20 cellular contexts compared by ENCODE assay signal in genomic region chr6:100614386-100614785, GRCh38.
DNase-seq lines count a peak whose midpoint lies in the region.
"Had no signal": no experiment of that assay in that cellular context is flagged by ENCODE, and none has a peak within 500 bp of the region (broad histone marks: within the 10 kb centered on the region; RNA-seq: fewer than 3 reads in every experiment).

No MANE protein-coding gene starts in this region.

- no peak overlapping the region for H3K4me3 ChIP-seq in SJCRH30
- H3K4me3 ChIP-seq: A549; BLaER1 treated with 17β-estradiol and CSF1 and Interleukin-3, amounts not matched to agents 10 nM and 100 nM; GM12878; GM23338 had no signal

- no peaks in the 10 kb centered on the region for H3K27me3 ChIP-seq in SJCRH30
- H3K27me3 ChIP-seq: BE2C; BLaER1 treated with 17β-estradiol and CSF1 and Interleukin-3, amounts not matched to agents 10 nM and 100 nM had no signal

- DNase-seq in SJCRH30 (peak; percentile 7 to 13), amniotic epithelial cell (ENCODE audit: low read depth) (peak; percentile 56), iris pigment epithelial cell (ENCODE audit: low read depth) (peak; percentile 11), NCI-H146 (lab: John Stamatoyannopoulos, UW) (no peak), NCI-H524 (lab: John Stamatoyannopoulos, UW) (no peak), NOMO-1 treated with dmso at 0.1 percent for 144 hours (lab: John Stamatoyannopoulos, UW; ENCODE audit: unreplicated experiment) (no peak)
- DNase-seq: 8988T; ACHN; AML-193; BE2C; CD4-positive, alpha-beta T cell; CD8-positive, alpha-beta memory T cell; DMS 273 treated with DMSO at 0.1 percent for 48 hours; DMS79; GDM1; H9 had no signal

- no peak overlapping the region for H3K27ac ChIP-seq in SJCRH30
- H3K27ac ChIP-seq: A549; BLaER1 treated with 17β-estradiol and CSF1 and Interleukin-3, amounts not matched to agents 10 nM and 100 nM had no signal

- peaks cover 5% of the 10 kb centered on the region; the same call in 1 of the 2 replicates for H3K4me1 ChIP-seq in SJCRH30
- H3K4me1 ChIP-seq: BE2C had no signal

- H3K9me3 ChIP-seq in SJCRH30 (replicated peaks), result no peaks in the 10 kb centered on the region
- H3K9me3 ChIP-seq: A549; BE2C; BLaER1 treated with 17β-estradiol and CSF1 and Interleukin-3, amounts not matched to agents 10 nM and 100 nM had no signal

- H3K36me3 ChIP-seq in SJCRH30, result no peaks in the 10 kb centered on the region
- H3K36me3 ChIP-seq: BE2C had no signal

Comparison
In these comparisons a context has a peak if more than half of its experiments do, and no peak if none do; other contexts are left out.
1. DNase-seq: peak in SJCRH30 (2 of 2), amniotic epithelial cell (single experiment) and iris pigment epithelial cell (single experiment); none in NCI-H146 (single experiment), NCI-H524 (0 of 2) and NOMO-1 treated with dmso at 0.1 percent for 144 hours (single experiment).